In genomic region chr2:69156624-69157023, GRCh38 we compare ENCODE assay signal across 22 cellular contexts.
DNase-seq lines count a peak whose midpoint lies in the region; ATAC-seq, FAIRE-seq and TF ChIP-seq lines count a peak whose summit lies in the region.
"Had no signal": no experiment of that assay in that cellular context is flagged by ENCODE, and none has a peak within 500 bp of the region (broad histone marks: within the 10 kb centered on the region; RNA-seq: fewer than 3 reads in every experiment).

No MANE protein-coding gene starts in this region.

- H4K91ac ChIP-seq in neuronal stem cell (ENCODE audit: low read depth, low read length, poor library complexity): peak overlapping the region; percentile 41

- no peak overlapping the region for H3K4me3 Mint-ChIP-seq in activated T-cell treated with anti-CD3 and anti-CD28 coated beads, Interleukin-2, amount 50 U/mL, for 72 hours
- H3K4me3 Mint-ChIP-seq: CD14-positive monocyte; CD4-positive, alpha-beta T cell; H9; HFFc6 had no signal

- no peaks in the 10 kb centered on the region for H3K36me3 ChIP-seq in K562 (ENCODE audit: control insufficient read depth, insufficient read depth, low read length)
- H3K36me3 ChIP-seq in neuronal stem cell (replicated peaks in 1 of 2; ENCODE audit: control insufficient read depth in 2 of 2, insufficient read depth in 2 of 2, low read length in 2 of 2): peaks cover 0 to 74% of the 10 kb centered on the region in 2 donors
- H3K36me3 ChIP-seq: BE2C had no signal

- no peak overlapping the region for H4K8ac ChIP-seq in neuronal stem cell (ENCODE audit: low read depth, low read length)

- no peak overlapping the region for H2AK5ac ChIP-seq in neuronal stem cell (ENCODE audit: low read depth, low read length)

- TF ChIP-seq RAD21 in K562 (CRISPR knock-in tag; conservative IDR thresholded peaks at IDR 0.05 in 1 of 2, IDR thresholded peaks at IDR 0.05 in 1 of 2): no peak

- no peak overlapping the region for H2BK15ac ChIP-seq in neuronal stem cell (ENCODE audit: low read length)

- WGBS in K562 (ENCODE audit: insufficient coverage, low coverage, missing lambda C conversion rate): 3% methylated on average over 8 of the region's 10 CpGs
- WGBS in neuronal stem cell (ENCODE audit: extremely low coverage in 2 of 2, insufficient read length in 2 of 2, insufficient replicate concordance in 1 of 2), 2 donors: no CpG with 5 or more reads among the region's 10 CpGs

- no peak overlapping the region for H2BK12ac ChIP-seq in neuronal stem cell (ENCODE audit: low read length)

- H3K23ac ChIP-seq in neuronal stem cell (ENCODE audit: low read depth, low read length, poor library complexity): no peak overlapping the region

- no peak for TF ChIP-seq CTCF in K562 (IDR thresholded peaks at IDR 0.05 in 2 of 3, conservative IDR thresholded peaks at IDR 0.05 in 1 of 3; ENCODE audit: insufficient read depth in 2 of 3, low read depth in 1 of 3, low read length in 3 of 3)

- H3K27ac Mint-ChIP-seq in activated T-cell treated with anti-CD3 and anti-CD28 coated beads, Interleukin-2, amount 50 U/mL, for 72 hours: no peak overlapping the region
- H3K27ac Mint-ChIP-seq: CD14-positive monocyte; CD4-positive, alpha-beta T cell; H9; HFFc6 had no signal

- peaks cover 11 to 55% of the 10 kb centered on the region in 2 experiments for H3K27me3 ChIP-seq in K562 (ENCODE audit: control insufficient read depth in 2 of 2, insufficient read depth in 2 of 2, low read length in 2 of 2)
- H3K27me3 ChIP-seq in neuronal stem cell (ENCODE audit: control insufficient read depth in 3 of 3, insufficient read depth in 3 of 3, low read depth in 1 of 3, low read length in 3 of 3): no peaks in the 10 kb centered on the region
- H3K27me3 ChIP-seq: BE2C had no signal

- H3K27ac ChIP-seq in K562 (ENCODE audit: extremely low read depth, low read depth, low read length): no peak overlapping the region
- H3K27ac ChIP-seq in neuronal stem cell (replicated peaks; ENCODE audit: low read length): no peak overlapping the region
- H3K27ac ChIP-seq: 22Rv1; BLaER1 treated with 17β-estradiol and CSF1 and Interleukin-3, amounts not matched to agents 10 nM and 100 nM had no signal

- H3K9me3 Mint-ChIP-seq in activated T-cell treated with anti-CD3 and anti-CD28 coated beads, Interleukin-2, amount 50 U/mL, for 72 hours: no peaks in the 10 kb centered on the region
- H3K9me3 Mint-ChIP-seq: CD4-positive, alpha-beta T cell; H9 had no signal

- H3K79me1 ChIP-seq in neuronal stem cell (ENCODE audit: low read depth, low read length): no peaks in the 10 kb centered on the region

- BruUV-seq in K562 (replicated peaks; lab: Mats Ljungman, UMichigan): no TSS peak

- intact Hi-C loops in K562 (cut with micrococcal nuclease): no loop called here

- H3K9me1 ChIP-seq in K562 (ENCODE audit: control insufficient read depth, insufficient read depth, low read length): no peaks in the 10 kb centered on the region

- no peak overlapping the region for H2AFZ ChIP-seq in K562 (ENCODE audit: low read depth, low read length)
- H2AFZ ChIP-seq in neuronal stem cell (ENCODE audit: low read length): no peak overlapping the region

- H3K18ac ChIP-seq in neuronal stem cell (ENCODE audit: low read length): no peak overlapping the region

- no peaks in the 10 kb centered on the region for H3K36me3 Mint-ChIP-seq in activated T-cell treated with anti-CD3 and anti-CD28 coated beads, Interleukin-2, amount 50 U/mL, for 72 hours (ENCODE audit: insufficient read depth in 2 of 2)

- DNase-seq in HEK293T (ENCODE audit: extremely low spot score) (no peak), K562 (ENCODE audit: extremely low read depth in 1 of 4, low spot score in 3 of 4) (no peak), neuronal stem cell (ENCODE audit: low spot score) (no peak), NOMO-1 (lab: John Stamatoyannopoulos, UW; ENCODE audit: unreplicated experiment in 2 of 2) (no peak), AG20443 (ENCODE audit: low spot score) (no peak)
- DNase-seq in activated T-cell treated with anti-CD3 and anti-CD28 coated beads, Interleukin-2, amount 50 U/mL, for 72 hours: no peak
- DNase-seq: AML-193; BE2C; Calu3; CD4-positive, alpha-beta T cell; COR-L47; DMS53; DMS79 treated with DMSO at 0.1 percent for 48 hours; GF-D8; H9; HFFc6 had no signal

- H4K20me1 ChIP-seq in K562 (replicated peaks; ENCODE audit: control insufficient read depth, insufficient read depth, low read length): no peaks in the 10 kb centered on the region
- H4K20me1 ChIP-seq: BLaER1 treated with 17β-estradiol and CSF1 and Interleukin-3, amounts not matched to agents 10 nM and 100 nM had no signal

- no peak overlapping the region for H3K14ac ChIP-seq in neuronal stem cell (ENCODE audit: low read length)

- ATAC-seq in K562: no peak
- ATAC-seq in activated T-cell treated with anti-CD3 and anti-CD28 coated beads, Interleukin-2, amount 50 U/mL, for 72 hours (replicated peaks in 1 of 2): no peak
- ATAC-seq: HCT116 had no signal

- H3K79me2 ChIP-seq in K562 (ENCODE audit: control insufficient read depth, insufficient read depth, low read length): no peaks in the 10 kb centered on the region

- peaks cover 5% of the 10 kb centered on the region for H3K27me3 Mint-ChIP-seq in activated T-cell treated with anti-CD3 and anti-CD28 coated beads, Interleukin-2, amount 50 U/mL, for 72 hours (ENCODE audit: low read depth)

- H2BK5ac ChIP-seq in neuronal stem cell (ENCODE audit: low read length): no peak overlapping the region

- H3K4me3 ChIP-seq in K562 (no peak overlapping the region), neuronal stem cell (ENCODE audit: low read length in 2 of 2) (no peak overlapping the region)
- H3K4me3 ChIP-seq: BLaER1 treated with 17β-estradiol and CSF1 and Interleukin-3, amounts not matched to agents 10 nM and 100 nM had no signal

- H3K9ac ChIP-seq in K562 (ENCODE audit: insufficient read depth in 1 of 2, low read depth in 2 of 2, low read length in 2 of 2): no peak overlapping the region
- H3K9ac ChIP-seq in neuronal stem cell (ENCODE audit: low read depth, low read length, poor library complexity): no peak overlapping the region
- H3K9ac ChIP-seq: BLaER1 treated with 17β-estradiol and CSF1 and Interleukin-3, amounts not matched to agents 10 nM and 100 nM had no signal

- H3K4ac ChIP-seq in neuronal stem cell (ENCODE audit: low read length): no peak overlapping the region

- TF ChIP-seq POLR2A in K562 (conservative IDR thresholded peaks at IDR 0.05): no peak

- POLR2A ChIA-PET in HEK293T (lab: Yijun Ruan, JAX): no interaction called here
- POLR2A ChIA-PET in K562 (lab: Yijun Ruan, JAX): no interaction called here

- no peak for TF ChIP-seq EP300 in K562 (IDR thresholded peaks at IDR 0.05; ENCODE audit: low read length)

- H3K4me1 Mint-ChIP-seq in activated T-cell treated with anti-CD3 and anti-CD28 coated beads, Interleukin-2, amount 50 U/mL, for 72 hours (ENCODE audit: low read depth): no peaks in the 10 kb centered on the region

- no peak overlapping the region for H2BK120ac ChIP-seq in neuronal stem cell (ENCODE audit: low read depth, low read length)

- CTCF ChIA-PET in HEK293T (lab: Yijun Ruan, JAX): no interaction called here
- CTCF ChIA-PET in K562 (lab: Yijun Ruan, JAX; ENCODE audit: low intra/inter-chr PET ratio): no interaction called here

- H3K4me1 ChIP-seq in K562 (replicated peaks in 1 of 2; ENCODE audit: control insufficient read depth in 2 of 2, insufficient read depth in 2 of 2, low read length in 2 of 2) (no peaks in the 10 kb centered on the region), neuronal stem cell (ENCODE audit: control insufficient read depth in 2 of 2, insufficient read depth in 1 of 2, low read depth in 1 of 2, low read length in 2 of 2) (no peaks in the 10 kb centered on the region)
- H3K4me1 ChIP-seq: BE2C had no signal

- no peaks in the 10 kb centered on the region for H3K9me3 ChIP-seq in K562 (replicated peaks; ENCODE audit: control insufficient read depth, insufficient read depth, low read depth, low read length)
- peaks cover 0 to 9% of the 10 kb centered on the region in 2 donors for H3K9me3 ChIP-seq in neuronal stem cell (replicated peaks in 1 of 2; ENCODE audit: control insufficient read depth in 2 of 2, insufficient read depth in 1 of 2, low read depth in 1 of 2, low read length in 2 of 2)
- H3K9me3 ChIP-seq: BE2C had no signal

- no peak for FAIRE-seq in K562 (lab: Jason Lieb, UNC)
- FAIRE-seq: A204.1, GM12892 had no signal

- no peak overlapping the region for H3K4me2 ChIP-seq in K562 (ENCODE audit: insufficient read depth, low read length)
- H3K4me2 ChIP-seq in neuronal stem cell (ENCODE audit: insufficient read depth, low read length, poor library complexity, severe bottlenecking): no peak overlapping the region
- H3K4me2 ChIP-seq: BLaER1 treated with 17β-estradiol and CSF1 and Interleukin-3, amounts not matched to agents 10 nM and 100 nM had no signal

- in situ Hi-C loops in K562 (cut with MboI): no loop called here

TF ChIP-seq in HEK293T, 16 proteins besides CTCF, POLR2A, EP300 and RAD21:
- TF ChIP-seq TARDBP (IDR thresholded peaks at IDR 0.05) (no peak), HDGF (IDR thresholded peaks at IDR 0.05; ENCODE audit: borderline replicate concordance) (no peak), FOXA1 (IDR thresholded peaks at IDR 0.05) (no peak), PKNOX1 (IDR thresholded peaks at IDR 0.05) (peak; percentile 72)

TF ChIP-seq in K562, 482 proteins besides CTCF, POLR2A, EP300 and RAD21 (continues in another document):
- TF ChIP-seq THAP7 (CRISPR knock-in tag; IDR thresholded peaks at IDR 0.05) (no peak), ADNP (tag; IDR thresholded peaks at IDR 0.05) (no peak), GTF2E2 (tag; IDR thresholded peaks at IDR 0.05) (no peak)
